In the genomic region with DNA sequence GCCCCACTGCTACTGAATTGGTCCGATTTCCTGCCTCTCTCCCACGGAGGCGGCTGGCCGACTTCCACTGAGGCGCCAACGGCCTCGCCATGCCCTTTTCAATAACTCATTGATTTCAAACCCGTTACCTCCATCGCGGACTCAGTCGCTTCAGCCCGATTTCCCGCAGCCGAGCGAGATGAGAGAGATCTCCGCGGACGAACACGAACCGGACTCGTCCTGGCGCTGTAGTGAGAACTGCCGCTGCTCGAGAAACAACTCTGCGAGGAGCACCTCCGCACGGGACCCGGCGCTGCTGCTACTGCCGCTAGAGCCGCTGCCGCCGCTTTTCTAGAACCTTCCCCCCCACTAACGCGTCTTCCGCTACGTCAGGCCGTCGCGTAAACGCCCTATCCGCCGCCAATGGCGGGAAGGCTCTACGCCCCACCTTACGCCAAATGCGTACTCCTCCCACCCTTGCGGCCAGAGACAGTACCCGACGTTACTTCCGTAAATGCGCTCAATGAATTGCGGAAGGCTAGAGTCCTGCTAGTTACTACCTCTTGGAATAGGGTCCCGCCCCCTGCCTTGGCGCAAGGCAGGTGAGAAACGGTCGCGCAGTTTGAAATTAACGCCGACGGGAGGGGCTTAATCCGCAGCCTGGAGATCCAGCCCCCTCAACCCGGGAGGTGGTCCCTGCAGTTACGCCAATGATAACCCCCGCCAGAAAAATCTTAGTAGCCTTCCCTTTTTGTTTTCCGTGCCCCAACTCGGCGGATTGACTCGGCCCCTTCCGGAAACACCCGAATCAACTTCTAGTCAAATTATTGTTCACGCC, we compare ENCODE assay signal across 8 cellular contexts. TPM values are rescaled to one million over a fixed set of nuclear protein-coding genes. Genes with fewer than 3 reads are reported as not detected.
A peak's percentile ranks its signal among the peaks of the same experiment; 100 is the strongest.
DNase-seq lines count a peak whose midpoint lies in the region; ATAC-seq and TF ChIP-seq lines count a peak whose summit lies in the region.

A gene (minus strand): TSS at position 303 of the 817 bp plus-strand sequence. CDS start 169 bp downstream, at position 134.

- H3K36me3 ChIP-seq in prostate gland (no peaks in the 10 kb centered on the region), urinary bladder (ENCODE audit: insufficient read depth) (peaks cover 2% of the 10 kb centered on the region)

- DNase-seq in NCI-H187 treated with DMSO at 0.1 percent for 48 hours (lab: John Stamatoyannopoulos, UW) (peak; percentile 89), anterior cingulate cortex (lab: John Stamatoyannopoulos, UW) (peak; percentile 67 to 99 (median 96)), left ventricle myocardium superior (peak; percentile 96), prostate gland (ENCODE audit: low spot score) (peak; percentile 97)

- intact Hi-C loops in T-helper 2 cell treated with Interferon-gamma antibody and Interleukin-4, amounts not matched to agents 100 ng/mL and 5 ng/mL, for 36 hours (cut with micrococcal nuclease), result loop anchor here (1.0 to 10.0 kb wide), 9 partner anchors 48 to 1540 kb away; a partner anchor contains a TSS
- intact Hi-C loops in left ventricle myocardium superior (cut with micrococcal nuclease), result no loop called here
- intact Hi-C loops in prostate gland (cut with DNase I), result loop anchor here (5.0 kb wide), 2 partner anchors 952 to 967 kb away; a partner anchor contains a TSS

- H3K27ac ChIP-seq in prostate gland (peak within 1 kb of the TSS; percentile 100), urinary bladder (ENCODE audit: low read depth) (peak within 1 kb of the TSS; percentile 99)

- WGBS in prostate gland, result under 1% methylated on average over 72 of the region's 72 CpGs
- WGBS in urinary bladder, result under 1% methylated on average over 72 of the region's 72 CpGs

- peak; percentile 24 to 58 (median 36) for TF ChIP-seq CTCF in prostate gland (IDR thresholded peaks at IDR 0.05)

- peaks cover 16% of the 10 kb centered on the region for H3K4me1 ChIP-seq in prostate gland (replicated peaks)
- no peaks in the 10 kb centered on the region for H3K4me1 ChIP-seq in urinary bladder (ENCODE audit: insufficient read depth)

- H3K27me3 ChIP-seq in prostate gland (replicated peaks; ENCODE audit: insufficient read depth), result no peaks in the 10 kb centered on the region

- TF ChIP-seq POLR2A in prostate gland (IDR thresholded peaks at IDR 0.05), result peak; percentile 100

- peak; percentile 48 for ATAC-seq in GM18499 (IDR thresholded peaks at IDR 0.05; ENCODE audit: insufficient read depth, unreplicated experiment)
- ATAC-seq in HG02943 (IDR thresholded peaks at IDR 0.05; ENCODE audit: low read depth, unreplicated experiment), result peak; percentile 67
- ATAC-seq in left ventricle myocardium superior, result peak; percentile 82

- H3K9me3 ChIP-seq in prostate gland, result no peaks in the 10 kb centered on the region

- peak within 1 kb of the TSS; percentile 93 to 99 for H3K4me3 ChIP-seq in prostate gland
- H3K4me3 ChIP-seq in urinary bladder (ENCODE audit: low read depth, low read length), result peak within 1 kb of the TSS; percentile 100

RNA-seq across cellular contexts. Expression of the gene that starts here (rescaled TPM):
- 815 and 849 TPM in 2 replicates for total RNA-seq in T-helper 2 cell treated with Interferon-gamma antibody and Interleukin-4, amounts not matched to agents 100 ng/mL and 5 ng/mL, for 36 hours
- 430 TPM for total RNA-seq in left ventricle myocardium superior
- total RNA-seq in prostate gland, result 100 to 1,000 TPM; 185 to 189 TPM
- 186 TPM for total RNA-seq in urinary bladder
- polyA plus RNA-seq in urinary bladder, result 496 TPM

Comparison
In these comparisons a context has a peak if more than half of its experiments do, and no peak if none do; other contexts are left out.
1. Peak in every context shown above with its lines: DNase-seq, ATAC-seq, H3K4me3 ChIP-seq and H3K27ac ChIP-seq.